27 cellular contexts compared by ENCODE assay signal in the genomic region with DNA sequence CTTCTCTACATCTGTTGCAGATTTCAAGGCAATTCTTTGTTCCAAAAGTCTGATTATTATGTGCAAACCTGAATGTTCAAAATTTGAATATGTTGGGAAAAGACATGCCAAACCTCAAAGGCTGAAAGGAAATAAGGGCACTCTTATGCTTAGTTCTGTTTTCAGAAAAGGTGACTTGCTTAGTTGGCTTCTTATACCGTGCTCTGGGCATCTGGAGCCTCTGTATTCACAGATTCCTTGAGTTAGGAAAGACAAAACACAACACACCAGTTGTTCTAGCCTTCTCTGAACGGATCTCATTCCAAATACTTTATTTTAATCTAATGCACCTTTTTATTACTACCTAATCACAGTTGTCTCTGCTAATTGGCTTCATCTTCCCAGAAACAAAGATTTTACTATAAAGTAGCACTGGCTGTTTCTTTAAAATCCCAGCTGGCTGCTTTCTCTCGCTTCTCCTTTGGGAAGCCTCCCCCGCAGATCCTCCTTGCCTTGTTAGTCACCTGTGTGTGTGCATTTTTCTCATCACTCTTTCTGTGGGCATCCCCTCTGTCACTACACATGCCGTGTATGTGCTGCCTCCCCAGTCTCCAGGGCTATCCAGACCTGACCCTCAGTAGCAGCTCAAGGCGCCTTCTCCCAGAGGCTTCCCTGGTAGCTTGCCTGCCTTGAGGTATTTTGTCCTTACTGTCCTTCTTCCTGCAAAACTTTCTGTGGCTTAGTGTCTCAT.
"Had no signal": no experiment of that assay in that cellular context is flagged by ENCODE, and none has a peak within 500 bp of the region (broad histone marks: within the 10 kb centered on the region; RNA-seq: fewer than 3 reads in every experiment).

No MANE protein-coding gene starts in this region.

- DNase-seq: activated CD4-positive, alpha-beta memory T cell treated with anti-CD3 and anti-CD28 coated beads, Interleukin-2, amount 10 ng/mL, durations not matched to agents 7 days and 5 days; activated CD4-positive, alpha-beta T cell treated with anti-CD3 and anti-CD28 coated beads, Interleukin-2, amount 10 ng/mL, durations not matched to agents 7 days and 5 days; activated CD4-positive, CD25-positive, alpha-beta regulatory T cell treated with anti-CD3 and anti-CD28 coated beads, Interleukin-2, amount 50 U/mL, for 72 hours; activated CD8-positive, alpha-beta memory T cell treated with anti-CD3 and anti-CD28 coated beads, Interleukin-2, amount 50 U/mL, for 48 hours; activated gamma-delta T cell; activated naive CD4-positive, alpha-beta T cell treated with anti-CD3 and anti-CD28 coated beads, Interleukin-2, amount 10 ng/mL, durations not matched to agents 7 days and 5 days; activated naive CD8-positive, alpha-beta T cell treated with anti-CD3 and anti-CD28 coated beads, Interleukin-2, amount 50 U/mL, for 24 hours; activated T-cell treated with anti-CD3 and anti-CD28 coated beads, Interleukin-2, amount 50 U/mL, for 24 hours; effector CD8-positive, alpha-beta T cell; gastrocnemius medialis; hippocampal formation; immature natural killer cell; left ventricle myocardium inferior; naive B cell; right cardiac atrium; SK-N-SH; stimulated activated CD4-positive, alpha-beta T cell treated with anti-CD3 and anti-CD28 coated beads, Interleukin-15, amount 100 ng/mL, for 24 hours; stimulated activated CD4-positive, alpha-beta T cell treated with anti-CD3 and anti-CD28 coated beads, Interleukin-2, amount 100 ng/mL, for 24 hours; stimulated activated naive CD4-positive, alpha-beta T cell; SW 1271; T-helper 9 cell; WERI-Rb-1 had no signal

- H3K4me1 Mint-ChIP-seq: mesothelial cell of epicardium had no signal

- H3K4me3 Mint-ChIP-seq: activated CD4-positive, alpha-beta memory T cell treated with anti-CD3 and anti-CD28 coated beads, Interleukin-2, amount 10 ng/mL, durations not matched to agents 7 days and 5 days; activated CD4-positive, alpha-beta T cell treated with anti-CD3 and anti-CD28 coated beads, Interleukin-2, amount 10 ng/mL, durations not matched to agents 7 days and 5 days; activated naive CD4-positive, alpha-beta T cell treated with anti-CD3 and anti-CD28 coated beads, Interleukin-2, amount 10 ng/mL, durations not matched to agents 7 days and 5 days; activated naive CD8-positive, alpha-beta T cell treated with anti-CD3 and anti-CD28 coated beads, Interleukin-2, amount 50 U/mL, for 24 hours; activated T-cell treated with anti-CD3 and anti-CD28 coated beads, Interleukin-2, amount 50 U/mL, for 24 hours; central memory CD8-positive, alpha-beta T cell; immature natural killer cell; mesothelial cell of epicardium; naive B cell; neural crest cell; T-helper 1 cell treated with Interleukin-12 subunit alpha and Interleukin-12 subunit beta and Interleukin-4 antibody, amounts not matched to agents 30 μg/mL and 1 μg/mL, for 36 hours; type B pancreatic cell had no signal

- H3K9me3 Mint-ChIP-seq: activated CD4-positive, alpha-beta memory T cell treated with anti-CD3 and anti-CD28 coated beads, Interleukin-2, amount 10 ng/mL, durations not matched to agents 7 days and 5 days; activated naive CD4-positive, alpha-beta T cell treated with anti-CD3 and anti-CD28 coated beads, Interleukin-2, amount 10 ng/mL, durations not matched to agents 7 days and 5 days; activated naive CD8-positive, alpha-beta T cell treated with anti-CD3 and anti-CD28 coated beads, Interleukin-2, amount 50 U/mL, for 24 hours; activated T-cell treated with anti-CD3 and anti-CD28 coated beads, Interleukin-2, amount 50 U/mL, for 24 hours; central memory CD8-positive, alpha-beta T cell; immature natural killer cell; naive B cell; neural crest cell; T-helper 1 cell treated with Interleukin-12 subunit alpha and Interleukin-12 subunit beta and Interleukin-4 antibody, amounts not matched to agents 30 μg/mL and 1 μg/mL, for 36 hours had no signal

- H3K27me3 Mint-ChIP-seq: activated CD4-positive, alpha-beta memory T cell treated with anti-CD3 and anti-CD28 coated beads, Interleukin-2, amount 10 ng/mL, durations not matched to agents 7 days and 5 days; activated CD4-positive, alpha-beta T cell treated with anti-CD3 and anti-CD28 coated beads, Interleukin-2, amount 10 ng/mL, durations not matched to agents 7 days and 5 days; activated naive CD4-positive, alpha-beta T cell treated with anti-CD3 and anti-CD28 coated beads, Interleukin-2, amount 10 ng/mL, durations not matched to agents 7 days and 5 days; activated naive CD8-positive, alpha-beta T cell treated with anti-CD3 and anti-CD28 coated beads, Interleukin-2, amount 50 U/mL, for 24 hours; activated T-cell treated with anti-CD3 and anti-CD28 coated beads, Interleukin-2, amount 50 U/mL, for 24 hours; central memory CD8-positive, alpha-beta T cell; naive B cell; type B pancreatic cell had no signal

- H3K27ac Mint-ChIP-seq: activated CD4-positive, alpha-beta memory T cell treated with anti-CD3 and anti-CD28 coated beads, Interleukin-2, amount 10 ng/mL, durations not matched to agents 7 days and 5 days; activated CD4-positive, alpha-beta T cell treated with anti-CD3 and anti-CD28 coated beads, Interleukin-2, amount 10 ng/mL, durations not matched to agents 7 days and 5 days; activated naive CD4-positive, alpha-beta T cell treated with anti-CD3 and anti-CD28 coated beads, Interleukin-2, amount 10 ng/mL, durations not matched to agents 7 days and 5 days; activated naive CD8-positive, alpha-beta T cell treated with anti-CD3 and anti-CD28 coated beads, Interleukin-2, amount 50 U/mL, for 24 hours; activated T-cell treated with anti-CD3 and anti-CD28 coated beads, Interleukin-2, amount 50 U/mL, for 24 hours; mesothelial cell of epicardium; T-helper 1 cell treated with Interleukin-12 subunit alpha and Interleukin-12 subunit beta and Interleukin-4 antibody, amounts not matched to agents 30 μg/mL and 1 μg/mL, for 36 hours; type B pancreatic cell had no signal
